Comparison of ENCODE assay signal across 9 cellular contexts in the genomic region with DNA sequence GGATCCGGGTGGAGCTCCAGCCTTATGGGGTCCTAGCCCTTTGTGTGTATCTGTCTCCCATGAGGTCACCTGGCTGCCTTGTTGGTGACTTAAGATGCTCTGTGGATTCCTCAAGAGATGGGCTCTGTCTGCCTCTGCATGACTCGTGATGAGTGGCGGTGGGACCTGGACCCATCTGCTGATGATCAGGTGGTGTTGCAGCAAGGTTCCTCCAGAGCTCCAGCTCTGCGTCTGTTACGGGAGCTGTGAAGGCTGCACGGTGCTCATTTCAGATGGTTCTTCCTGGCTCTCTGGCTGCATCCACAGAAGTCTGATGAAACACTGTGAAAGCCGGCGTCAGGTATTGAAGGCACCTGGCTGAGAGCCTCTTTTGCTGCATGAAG. TPM values are rescaled to one million over a fixed set of nuclear protein-coding genes. Genes with fewer than 3 reads are reported as not detected.
DNase-seq lines count a peak whose midpoint lies in the region; ATAC-seq and TF ChIP-seq lines count a peak whose summit lies in the region.
"Had no signal": no experiment of that assay in that cellular context is flagged by ENCODE, and none has a peak within 500 bp of the region (broad histone marks: within the 10 kb centered on the region; RNA-seq: fewer than 3 reads in every experiment).

No MANE protein-coding gene starts in this region.

- ATAC-seq in HG02885 (IDR thresholded peaks at IDR 0.05; ENCODE audit: poor library complexity, unreplicated experiment) (no peak), GM18520 (IDR thresholded peaks at IDR 0.05; ENCODE audit: unreplicated experiment) (no peak)
- ATAC-seq in activated naive CD4-positive, alpha-beta T cell treated with anti-CD3 and anti-CD28 coated beads, Interleukin-2, amount 50 U/mL, for 72 hours = no peak

- no peaks in the 10 kb centered on the region for H3K36me3 Mint-ChIP-seq in progenitor cell of endocrine pancreas (ENCODE audit: insufficient read depth)
- H3K36me3 Mint-ChIP-seq in activated naive CD4-positive, alpha-beta T cell treated with anti-CD3 and anti-CD28 coated beads, Interleukin-2, amount 50 U/mL, for 72 hours = peaks cover 0 to 22% of the 10 kb centered on the region in 2 donors

- peak overlapping the region; percentile 81 for H3K4me3 Mint-ChIP-seq in progenitor cell of endocrine pancreas (ENCODE audit: low read depth)

- H3K27me3 Mint-ChIP-seq in progenitor cell of endocrine pancreas = peaks cover 7% of the 10 kb centered on the region

- no peaks in the 10 kb centered on the region for H3K4me1 ChIP-seq in endocrine pancreas (ENCODE audit: control insufficient read depth, insufficient read depth, low read length)

- H3K9me3 ChIP-seq in endocrine pancreas (ENCODE audit: control insufficient read depth, low read length) = no peaks in the 10 kb centered on the region

- H3K36me3 ChIP-seq in endocrine pancreas (ENCODE audit: control insufficient read depth, insufficient read depth, low read length) = no peaks in the 10 kb centered on the region

- TF ChIP-seq CTCF in progenitor cell of endocrine pancreas (IDR thresholded peaks at IDR 0.05; ENCODE audit: unreplicated experiment) = no peak

- no peaks in the 10 kb centered on the region for H3K27me3 ChIP-seq in endocrine pancreas (ENCODE audit: control insufficient read depth, insufficient read depth, low read length)

- peak; percentile 70 for DNase-seq in G401 (ENCODE audit: low spot score)
- DNase-seq in NCI-H226 = peak; percentile 24
- DNase-seq in progenitor cell of endocrine pancreas (ENCODE audit: low spot score, unreplicated experiment) = no peak
- DNase-seq in activated naive CD4-positive, alpha-beta T cell treated with anti-CD3 and anti-CD28 coated beads, Interleukin-2, amount 50 U/mL, for 72 hours (ENCODE audit: low spot score in 2 of 2) = no peak
- DNase-seq: T-helper 9 cell had no signal

- in situ Hi-C loops in G401 (cut with HindIII; ENCODE audit: low sequenced_read_pairs) = no loop called here

- H3K9me3 Mint-ChIP-seq in progenitor cell of endocrine pancreas (ENCODE audit: low read depth) = no peaks in the 10 kb centered on the region
- no peaks in the 10 kb centered on the region for H3K9me3 Mint-ChIP-seq in activated naive CD4-positive, alpha-beta T cell treated with anti-CD3 and anti-CD28 coated beads, Interleukin-2, amount 50 U/mL, for 72 hours
- H3K9me3 Mint-ChIP-seq: stimulated activated naive CD8-positive, alpha-beta T cell treated with anti-CD3 and anti-CD28 coated beads, Interleukin-15, Interleukin-2, amounts not matched to agents 100 ng/mL and 50 ng/mL, for 24 hours had no signal

- H3K27ac Mint-ChIP-seq in progenitor cell of endocrine pancreas = no peak overlapping the region
- H3K27ac Mint-ChIP-seq in activated naive CD4-positive, alpha-beta T cell treated with anti-CD3 and anti-CD28 coated beads, Interleukin-2, amount 50 U/mL, for 72 hours = no peak overlapping the region
- H3K27ac Mint-ChIP-seq: stimulated activated naive CD8-positive, alpha-beta T cell treated with anti-CD3 and anti-CD28 coated beads, Interleukin-15, Interleukin-2, amounts not matched to agents 100 ng/mL and 50 ng/mL, for 24 hours had no signal

- no peak overlapping the region for H3K4me3 ChIP-seq in endocrine pancreas (ENCODE audit: control insufficient read depth, insufficient read depth, low read length)

- H3K4me1 Mint-ChIP-seq in progenitor cell of endocrine pancreas (ENCODE audit: low read depth) = peaks cover 35% of the 10 kb centered on the region

- H3K9ac ChIP-seq in endocrine pancreas (ENCODE audit: control insufficient read depth, insufficient read depth, low read length) = peak overlapping the region; percentile 1

RNA-seq across cellular contexts. Expression of gene AGAP1, which starts 2.4 kb away (rescaled TPM):
- total RNA-seq in G401 (2014; rRNA removed; shearing (Covaris generic)) = 4.9 and 14.4 TPM in 2 replicates
- 43.3 and 47.2 TPM in 2 replicates for total RNA-seq in progenitor cell of endocrine pancreas
- total RNA-seq in activated naive CD4-positive, alpha-beta T cell treated with anti-CD3 and anti-CD28 coated beads, Interleukin-2, amount 50 U/mL, for 72 hours = 1 to 10 TPM in 1 of 2 donors, under 1 TPM in 1; 0.48 to 7.2 TPM

Comparison
In these comparisons a context has a peak if more than half of its experiments do, and no peak if none do; other contexts are left out.
1. DNase-seq: peak in G401 (single experiment) and NCI-H226 (single experiment); none in progenitor cell of endocrine pancreas (single experiment) and activated naive CD4-positive, alpha-beta T cell treated with anti-CD3 and anti-CD28 coated beads, Interleukin-2, amount 50 U/mL, for 72 hours (0 of 2).